9 cellular contexts compared by ENCODE assay signal in genomic region chr17:17859909-17860760, GRCh38. TPM values are rescaled to one million over a fixed set of nuclear protein-coding genes. Genes with fewer than 3 reads are reported as not detected.
DNase-seq lines count a peak whose midpoint lies in the region; ATAC-seq and TF ChIP-seq lines count a peak whose summit lies in the region.
"Had no signal": no experiment of that assay in that cellular context is flagged by ENCODE, and none has a peak within 500 bp of the region (broad histone marks: within the 10 kb centered on the region; RNA-seq: fewer than 3 reads in every experiment).

No MANE protein-coding gene starts in this region.

- H3K36me3 Mint-ChIP-seq in activated T-cell treated with anti-CD3 and anti-CD28 coated beads, Interleukin-2, amount 50 U/mL, for 72 hours (ENCODE audit: insufficient read depth in 2 of 2) = no peaks in the 10 kb centered on the region

- no peak overlapping the region for H4K8ac ChIP-seq in neuronal stem cell (ENCODE audit: low read depth, low read length)

- H3K9ac ChIP-seq in neuronal stem cell (ENCODE audit: low read depth, low read length, poor library complexity) = peak overlapping the region; percentile 46

- H3K27ac ChIP-seq in HEK293 (ENCODE audit: extremely low read depth, low read depth, low read length) (no peak overlapping the region), PC-9 (no peak overlapping the region), neuronal stem cell (replicated peaks; ENCODE audit: low read length) (no peak overlapping the region), transverse colon (peak overlapping the region in 1 of 4 donors; percentile 10)
- H3K27ac ChIP-seq: SK-N-MC had no signal

- no peak overlapping the region for H2AFZ ChIP-seq in PC-9
- H2AFZ ChIP-seq in neuronal stem cell (ENCODE audit: low read length) = no peak overlapping the region

- H3K9me3 ChIP-seq in HEK293 (ENCODE audit: control insufficient read depth, insufficient read depth, low read depth, low read length) (no peaks in the 10 kb centered on the region), PC-9 (ENCODE audit: insufficient read depth, low read depth) (no peaks in the 10 kb centered on the region), neuronal stem cell (replicated peaks in 1 of 2; ENCODE audit: control insufficient read depth in 2 of 2, insufficient read depth in 1 of 2, low read depth in 1 of 2, low read length in 2 of 2) (no peaks in the 10 kb centered on the region), transverse colon (no peaks in the 10 kb centered on the region)

- peak overlapping the region; percentile 85 for H3K18ac ChIP-seq in neuronal stem cell (ENCODE audit: low read length)

- peaks cover 10% of the 10 kb centered on the region; the same call in 1 of the 2 replicates for H3F3A ChIP-seq in PC-9 (ENCODE audit: insufficient read depth, low read depth)

- CTCF ChIA-PET in HEK293 (lab: Yijun Ruan, JAX) (interaction anchor here (0.5 to 5.1 kb wide), 29 partner anchors 8 to 1994 kb away, joined by 3 to 40 read pairs (median 4); partner anchors contain the start of genes DRC3, RAI1 and SREBF1), PC-9 (lab: Charles Lee) (interaction anchor here (0.6 to 0.9 kb wide), 3 partner anchors 22 to 59 kb away, joined by 4 to 7 read pairs (median 5); no protein-coding TSS in a partner anchor)

- no peaks in the 10 kb centered on the region for H3K9me3 Mint-ChIP-seq in activated T-cell treated with anti-CD3 and anti-CD28 coated beads, Interleukin-2, amount 50 U/mL, for 72 hours

- DNase-seq in COLO829 (ENCODE audit: low spot score) (peak; percentile 66), PC-9 (peak in 1 of 2 experiments; percentile 72), fibroblast of pulmonary artery (ENCODE audit: low read depth) (peak; percentile 62), neuronal stem cell (ENCODE audit: low spot score) (peak; percentile 60), transverse colon (peak; percentile 68)
- peak; percentile 72 to 77 for DNase-seq in activated T-cell treated with anti-CD3 and anti-CD28 coated beads, Interleukin-2, amount 50 U/mL, for 72 hours

- no peaks in the 10 kb centered on the region for H3K79me2 ChIP-seq in PC-9 (ENCODE audit: low read depth)

- no peaks in the 10 kb centered on the region for H3K27me3 Mint-ChIP-seq in activated T-cell treated with anti-CD3 and anti-CD28 coated beads, Interleukin-2, amount 50 U/mL, for 72 hours (ENCODE audit: low read depth)

- H3K79me1 ChIP-seq in neuronal stem cell (ENCODE audit: low read depth, low read length) = no peaks in the 10 kb centered on the region

- H3K9me2 ChIP-seq in PC-9 (ENCODE audit: insufficient read depth) = no peaks in the 10 kb centered on the region

- H4K20me1 ChIP-seq in PC-9 (ENCODE audit: insufficient read depth) = no peaks in the 10 kb centered on the region

- no TSS peak for BruUV-seq in PC-9 (replicated peaks; lab: Mats Ljungman, UMichigan)

- no peak overlapping the region for H3K4me3 Mint-ChIP-seq in activated T-cell treated with anti-CD3 and anti-CD28 coated beads, Interleukin-2, amount 50 U/mL, for 72 hours

- no CpG with 5 or more reads among the region's 9 CpGs for WGBS in neuronal stem cell (ENCODE audit: extremely low coverage in 2 of 2, insufficient read length in 2 of 2, insufficient replicate concordance in 1 of 2), 2 donors
- WGBS in transverse colon (ENCODE audit: low coverage in 1 of 2), 2 donors = 36 to 40% methylated on average over 2 to 9 of the region's 9 CpGs

- no peak overlapping the region for H3K4me3 ChIP-seq in HEK293 (ENCODE audit: low read depth, low read length)
- no peak overlapping the region for H3K4me3 ChIP-seq in PC-9
- H3K4me3 ChIP-seq in fibroblast of pulmonary artery (replicated peaks; ENCODE audit: low read depth, low read length) = no peak overlapping the region
- H3K4me3 ChIP-seq in neuronal stem cell (ENCODE audit: low read length in 2 of 2) = no peak overlapping the region
- no peak overlapping the region for H3K4me3 ChIP-seq in transverse colon
- H3K4me3 ChIP-seq: SK-N-MC had no signal

- no peak for TF ChIP-seq EP300 in transverse colon (IDR thresholded peaks at IDR 0.05; ENCODE audit: low read depth)

- H4K91ac ChIP-seq in neuronal stem cell (ENCODE audit: low read depth, low read length, poor library complexity) = peak overlapping the region; percentile 25

- H3K14ac ChIP-seq in neuronal stem cell (ENCODE audit: low read length) = no peak overlapping the region

- H2BK12ac ChIP-seq in neuronal stem cell (ENCODE audit: low read length) = no peak overlapping the region

- peak overlapping the region; percentile 44 for H2BK15ac ChIP-seq in neuronal stem cell (ENCODE audit: low read length)

- peak overlapping the region; percentile 49 for H2AK5ac ChIP-seq in neuronal stem cell (ENCODE audit: low read depth, low read length)

- intact Hi-C loops in PC-9 (cut with micrococcal nuclease; ENCODE audit: unreplicated experiment) (loop anchor here (1.0 to 5.0 kb wide), 6 partner anchors 48 to 503 kb away; partner anchors contain the start of gene RAI1), transverse colon (cut with DNase I; ENCODE audit: low total_unique reads) (loop anchor here (2.0 kb wide), 2 partner anchors 47 to 179 kb away; partner anchors contain the start of gene RAI1)

- H3K4me1 Mint-ChIP-seq in activated T-cell treated with anti-CD3 and anti-CD28 coated beads, Interleukin-2, amount 50 U/mL, for 72 hours (ENCODE audit: low read depth) = peaks cover 44% of the 10 kb centered on the region

- no peaks in the 10 kb centered on the region for H3K27me3 ChIP-seq in PC-9 (ENCODE audit: insufficient read depth, low read depth)
- no peaks in the 10 kb centered on the region for H3K27me3 ChIP-seq in neuronal stem cell (ENCODE audit: control insufficient read depth in 3 of 3, insufficient read depth in 3 of 3, low read depth in 1 of 3, low read length in 3 of 3)
- no peaks in the 10 kb centered on the region for H3K27me3 ChIP-seq in transverse colon

- POLR2A ChIA-PET in HEK293 (lab: Yijun Ruan, JAX) = interaction anchor here (0.6 to 1.0 kb wide), 3 partner anchors 24 to 178 kb away, joined by 3 to 4 read pairs (median 3); no protein-coding TSS in a partner anchor
- POLR2A ChIA-PET in PC-9 (lab: Charles Lee; ENCODE audit: unreplicated experiment) = no interaction called here

- H3K4ac ChIP-seq in neuronal stem cell (ENCODE audit: low read length) = no peak overlapping the region

- H2BK120ac ChIP-seq in neuronal stem cell (ENCODE audit: low read depth, low read length) = no peak overlapping the region

- in situ Hi-C loops in transverse colon (cut with MboI; ENCODE audit: low pct_ligation_motif_present in 1 of 4, low pct_unique_long_range_greater_than_20kb in 1 of 4, low sequenced_read_pairs in 3 of 4) = loop anchor here in 3 of 4 donors (5.0 to 25.0 kb wide), 5 partner anchors 43 to 183 kb away; partner anchors contain the start of gene RAI1 (in 1 of the 3)

- TF ChIP-seq CTCF in HEK293 (tag by site-specific recombination; IDR thresholded peaks at IDR 0.05) (peak; percentile 97), PC-9 (conservative IDR thresholded peaks at IDR 0.05) (peak; percentile 98), fibroblast of pulmonary artery (IDR thresholded peaks at IDR 0.05; ENCODE audit: low read length, missing control alignments) (no peak), transverse colon (IDR thresholded peaks at IDR 0.05) (peak; percentile 94 to 98 (median 95))

- TF ChIP-seq POLR2A in transverse colon (IDR thresholded peaks at IDR 0.05) = no peak

- H2BK5ac ChIP-seq in neuronal stem cell (ENCODE audit: low read length) = no peak overlapping the region

- H3K36me3 ChIP-seq in HEK293 (ENCODE audit: control insufficient read depth in 2 of 2, insufficient read depth in 1 of 2, low read length in 2 of 2) (peaks cover 0 to 4% of the 10 kb centered on the region in 2 experiments; a peak in 2 of 3 replicates), PC-9 (ENCODE audit: low read depth) (no peaks in the 10 kb centered on the region), neuronal stem cell (replicated peaks in 1 of 2; ENCODE audit: control insufficient read depth in 2 of 2, insufficient read depth in 2 of 2, low read length in 2 of 2) (no peaks in the 10 kb centered on the region), transverse colon (no peaks in the 10 kb centered on the region)

- H3K4me1 ChIP-seq in HEK293 (ENCODE audit: control insufficient read depth, insufficient read depth, low read length) = no peaks in the 10 kb centered on the region; the same call in 1 of the 2 replicates
- peaks cover 19% of the 10 kb centered on the region for H3K4me1 ChIP-seq in PC-9 (replicated peaks; ENCODE audit: insufficient read depth)
- peaks cover 0 to 6% of the 10 kb centered on the region in 2 donors for H3K4me1 ChIP-seq in neuronal stem cell (ENCODE audit: control insufficient read depth in 2 of 2, insufficient read depth in 1 of 2, low read depth in 1 of 2, low read length in 2 of 2)
- peaks cover 0 to 3% (median 0%) of the 10 kb centered on the region in 4 donors for H3K4me1 ChIP-seq in transverse colon

- peak overlapping the region; percentile 87 for H3K23ac ChIP-seq in neuronal stem cell (ENCODE audit: low read depth, low read length, poor library complexity)

- H3K4me2 ChIP-seq in PC-9 (no peak overlapping the region), neuronal stem cell (ENCODE audit: insufficient read depth, low read length, poor library complexity, severe bottlenecking) (no peak overlapping the region)

- no peak overlapping the region for H3K27ac Mint-ChIP-seq in activated T-cell treated with anti-CD3 and anti-CD28 coated beads, Interleukin-2, amount 50 U/mL, for 72 hours

- ATAC-seq in activated T-cell treated with anti-CD3 and anti-CD28 coated beads, Interleukin-2, amount 50 U/mL, for 72 hours (replicated peaks in 1 of 2) = peak; percentile 85 to 86
- no peak for ATAC-seq in GM18907 (IDR thresholded peaks at IDR 0.05; ENCODE audit: unreplicated experiment)

TF ChIP-seq in HEK293, 187 proteins besides CTCF, POLR2A, EP300 and RAD21 (continues in another document):
- peak; percentile 61 for TF ChIP-seq ZEB2 (tag by site-specific recombination; IDR thresholded peaks at IDR 0.05)
- no peak for TF ChIP-seq ZBTB6 (tag by site-specific recombination; IDR thresholded peaks at IDR 0.05)
- TF ChIP-seq WT1 (tag by site-specific recombination; IDR thresholded peaks at IDR 0.05) = 0 out of 2 replicates have a peak, but pooled peaks have one; percentile 18

RNA-seq across cellular contexts. Expression of gene SREBF1, which starts 23.3 kb away (rescaled TPM):
- total RNA-seq in PC-9 (2021) (243 and 360 TPM in 2 replicates), transverse colon (100 to 1,000 TPM in 3 of 4 donors, 10 to 100 TPM in 1; 45.7 to 206 (median 148) TPM)
- total RNA-seq in activated T-cell treated with anti-CD3 and anti-CD28 coated beads, Interleukin-2, amount 50 U/mL, for 72 hours = 100 to 1,000 TPM; 192 to 209 TPM
- 57.8 TPM for polyA plus RNA-seq in neuronal stem cell (2013, experiment 1 of 2)
- polyA plus RNA-seq in neuronal stem cell (2013, experiment 2 of 2) = 61.7 TPM
